Comparison of ENCODE assay signal across 1 cellular context in genomic region chr10:97076781-97077180, GRCh38.
TF ChIP-seq lines count a peak whose summit lies in the region.

No MANE protein-coding gene starts in this region.

TF ChIP-seq in H1, 55 proteins besides CTCF, POLR2A, EP300 and RAD21 (continued from another document):
- TF ChIP-seq CHD7 (IDR thresholded peaks at IDR 0.05; ENCODE audit: insufficient replicate concordance, low read length) (no peak), GABPA (IDR thresholded peaks at IDR 0.05; ENCODE audit: borderline replicate concordance, insufficient read depth, low read length) (no peak), ATF3 (IDR thresholded peaks at IDR 0.05; ENCODE audit: insufficient read depth, low read depth, low read length) (no peak), RNF2 (IDR thresholded peaks at IDR 0.05; ENCODE audit: borderline replicate concordance, low read depth, low read length, missing control alignments, poor library complexity, severe bottlenecking) (no peak), EGR1 (IDR thresholded peaks at IDR 0.05; ENCODE audit: borderline replicate concordance, low read depth, low read length) (no peak), POU5F1 (IDR thresholded peaks at IDR 0.05; ENCODE audit: low read depth, low read length) (no peak)
